ENCODE assay signal across 10 cellular contexts in the genomic region with DNA sequence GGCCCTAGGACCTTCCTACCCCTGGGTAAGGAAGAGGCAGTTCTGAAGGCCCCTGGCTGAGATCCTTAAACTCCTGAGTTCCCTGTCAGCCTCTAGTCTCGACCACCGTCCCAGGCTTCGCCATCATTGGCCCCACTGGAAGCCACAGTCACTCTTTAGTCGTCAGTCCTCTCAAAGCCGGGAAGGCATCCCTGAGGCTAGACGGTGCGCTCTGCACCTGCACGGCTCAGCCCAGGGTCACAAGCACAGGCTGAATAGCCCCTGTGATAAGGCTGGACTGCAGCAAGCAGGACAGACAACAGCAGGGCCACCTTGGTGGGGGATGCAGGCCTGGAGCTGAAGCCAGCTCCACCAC. TPM values are rescaled to one million over a fixed set of nuclear protein-coding genes. Genes with fewer than 3 reads are reported as not detected.
DNase-seq lines count a peak whose midpoint lies in the region; ATAC-seq and TF ChIP-seq lines count a peak whose summit lies in the region.
"Had no signal": no experiment of that assay in that cellular context is flagged by ENCODE, and none has a peak within 500 bp of the region (broad histone marks: within the 10 kb centered on the region; RNA-seq: fewer than 3 reads in every experiment).

No MANE protein-coding gene starts in this region.

- H3K36me3 ChIP-seq in duodenal mucosa (ENCODE audit: control insufficient read depth in 1 of 2, insufficient read depth in 2 of 2, low read length in 2 of 2), result no peaks in the 10 kb centered on the region
- peaks cover 0 to 6% (median 0%) of the 10 kb centered on the region in 3 experiments for H3K36me3 ChIP-seq in naive thymus-derived CD4-positive, alpha-beta T cell (ENCODE audit: control insufficient read depth in 2 of 3, insufficient read depth in 3 of 3, low read length in 3 of 3)
- no peaks in the 10 kb centered on the region for H3K36me3 ChIP-seq in transverse colon

- H3K4me1 ChIP-seq in duodenal mucosa (ENCODE audit: control insufficient read depth in 1 of 2, insufficient read depth in 2 of 2, low read length in 2 of 2) (peaks cover 25 to 28% of the 10 kb centered on the region in 2 donors), transverse colon (peaks cover 21 to 45% (median 30%) of the 10 kb centered on the region in 4 donors)
- peaks cover 14 to 21% of the 10 kb centered on the region in 2 donors for H3K4me1 ChIP-seq in naive thymus-derived CD4-positive, alpha-beta T cell (ENCODE audit: control insufficient read depth in 2 of 2, insufficient read depth in 2 of 2, low read length in 2 of 2)

- DNase-seq in activated T-cell treated with anti-CD3 and anti-CD28 coated beads, Interleukin-2, amount 50 U/mL, for 72 hours, result no peak
- DNase-seq in activated T-cell treated with anti-CD3 and anti-CD28 coated beads for 4 hours, result no peak
- DNase-seq in naive thymus-derived CD4-positive, alpha-beta T cell, result no peak
- DNase-seq in transverse colon, result no peak
- no peak for DNase-seq in GM19238 (ENCODE audit: insufficient read length, low spot score)
- DNase-seq in HEK293T (ENCODE audit: extremely low spot score), result no peak
- DNase-seq: Kasumi-1 had no signal

- peak overlapping the region; percentile 70 for H3K9ac ChIP-seq in duodenal mucosa (ENCODE audit: low read depth in 1 of 2, low read length in 2 of 2)

- no peaks in the 10 kb centered on the region for H3K9me3 ChIP-seq in duodenal mucosa (ENCODE audit: control insufficient read depth in 1 of 2, low read length in 2 of 2)
- no peaks in the 10 kb centered on the region for H3K9me3 ChIP-seq in naive thymus-derived CD4-positive, alpha-beta T cell (ENCODE audit: control insufficient read depth in 2 of 3, low read length in 3 of 3)
- no peaks in the 10 kb centered on the region for H3K9me3 ChIP-seq in transverse colon

- ATAC-seq in activated T-cell treated with anti-CD3 and anti-CD28 coated beads, Interleukin-2, amount 50 U/mL, for 72 hours (replicated peaks in 1 of 2), result no peak
- no peak for ATAC-seq in naive thymus-derived CD4-positive, alpha-beta T cell
- ATAC-seq in HG02798 (IDR thresholded peaks at IDR 0.05; ENCODE audit: poor library complexity, unreplicated experiment), result no peak
- ATAC-seq: Panc1 had no signal

- intact Hi-C loops in naive thymus-derived CD4-positive, alpha-beta T cell (cut with micrococcal nuclease), result loop anchor here (5.0 to 10.0 kb wide), 4 partner anchors 172 to 1047 kb away; partner anchors contain the start of genes KANSL1 (in 1 of the 2) and MAP3K14 (in 1 of the 2)
- intact Hi-C loops in transverse colon (cut with DNase I; ENCODE audit: low total_unique reads), result loop anchor here (10.0 kb wide), 1 partner anchor 960 kb away; the partner anchor contains the start of gene TMUB2

- H3K27ac ChIP-seq in duodenal mucosa (ENCODE audit: low read depth, low read length) (peak overlapping the region; percentile 73), transverse colon (peak overlapping the region; percentile 84 to 99 (median 92))
- peak overlapping the region; percentile 72 for H3K27ac ChIP-seq in naive thymus-derived CD4-positive, alpha-beta T cell (ENCODE audit: low read depth, low read length)

- no peak for TF ChIP-seq CTCF in transverse colon (IDR thresholded peaks at IDR 0.05)

- peak overlapping the region; percentile 60 to 66 for H3K4me3 ChIP-seq in duodenal mucosa (ENCODE audit: low read depth in 1 of 2, low read length in 2 of 2)
- no peak overlapping the region for H3K4me3 ChIP-seq in naive thymus-derived CD4-positive, alpha-beta T cell (ENCODE audit: low read length)
- H3K4me3 ChIP-seq in transverse colon, result peak overlapping the region in 1 of 4 donors; percentile 54

- no peak for TF ChIP-seq EP300 in transverse colon (IDR thresholded peaks at IDR 0.05; ENCODE audit: low read depth)

- H3K27me3 Mint-ChIP-seq in activated T-cell treated with anti-CD3 and anti-CD28 coated beads, Interleukin-2, amount 50 U/mL, for 72 hours (ENCODE audit: low read depth), result no peaks in the 10 kb centered on the region
- peaks cover 0 to 7% (median 0%) of the 10 kb centered on the region in 5 donors for H3K27me3 Mint-ChIP-seq in naive thymus-derived CD4-positive, alpha-beta T cell

- peaks cover 15 to 24% of the 10 kb centered on the region in 2 donors for H3K36me3 Mint-ChIP-seq in activated T-cell treated with anti-CD3 and anti-CD28 coated beads, Interleukin-2, amount 50 U/mL, for 72 hours (ENCODE audit: insufficient read depth in 2 of 2)
- peaks cover 0 to 11% (median 0%) of the 10 kb centered on the region in 5 donors for H3K36me3 Mint-ChIP-seq in naive thymus-derived CD4-positive, alpha-beta T cell

- CTCF ChIA-PET in naive thymus-derived CD4-positive, alpha-beta T cell (lab: Charles Lee), result interaction anchor here (0.6 to 3.5 kb wide), 3 partner anchors 9 to 52 kb away, joined by 3 to 12 read pairs (median 11); partner anchors contain the start of gene ACBD4
- CTCF ChIA-PET in HEK293T (lab: Yijun Ruan, JAX), result interaction anchor here (2.5 kb wide), 1 partner anchor 9 kb away, joined by 29 read pairs; the partner anchor contains the start of gene ACBD4

- POLR2A ChIA-PET in naive thymus-derived CD4-positive, alpha-beta T cell (lab: Charles Lee), result interaction anchor here (0.9 to 10.7 kb wide), 5 partner anchors 11 to 87 kb away, joined by 3 to 232 read pairs (median 13); partner anchors contain the start of genes ACBD4, HEXIM2 and PLCD3
- POLR2A ChIA-PET in HEK293T (lab: Yijun Ruan, JAX), result interaction anchor here (1.8 to 8.6 kb wide), 2 partner anchors 16 to 53 kb away, joined by 5 to 345 read pairs; partner anchors contain the start of gene HEXIM2

- 78% methylated on average over 6 of the region's 8 CpGs; no CpG with 5 or more reads in 1 of the 2 donors for WGBS in transverse colon (ENCODE audit: low coverage in 1 of 2), 2 donors

- H3K27me3 ChIP-seq in duodenal mucosa (ENCODE audit: control insufficient read depth in 1 of 2, insufficient read depth in 2 of 2, low read length in 2 of 2) (no peaks in the 10 kb centered on the region), transverse colon (no peaks in the 10 kb centered on the region)
- H3K27me3 ChIP-seq in naive thymus-derived CD4-positive, alpha-beta T cell (ENCODE audit: control insufficient read depth in 2 of 2, insufficient read depth in 2 of 2, low read length in 2 of 2), result no peaks in the 10 kb centered on the region

- peak overlapping the region; percentile 60 to 69 for H3K4me3 Mint-ChIP-seq in activated T-cell treated with anti-CD3 and anti-CD28 coated beads, Interleukin-2, amount 50 U/mL, for 72 hours
- peak overlapping the region; percentile 39 to 99 (median 71) for H3K4me3 Mint-ChIP-seq in naive thymus-derived CD4-positive, alpha-beta T cell

- H3K4me1 Mint-ChIP-seq in activated T-cell treated with anti-CD3 and anti-CD28 coated beads, Interleukin-2, amount 50 U/mL, for 72 hours (ENCODE audit: low read depth), result peaks cover 27% of the 10 kb centered on the region
- H3K4me1 Mint-ChIP-seq in naive thymus-derived CD4-positive, alpha-beta T cell, result peaks cover 8 to 65% (median 52%) of the 10 kb centered on the region in 7 donors

- TF ChIP-seq POLR2A in transverse colon (IDR thresholded peaks at IDR 0.05), result no peak

- no peaks in the 10 kb centered on the region for H3K9me3 Mint-ChIP-seq in activated T-cell treated with anti-CD3 and anti-CD28 coated beads, Interleukin-2, amount 50 U/mL, for 72 hours
- peaks cover 0 to 13% (median 0%) of the 10 kb centered on the region in 11 donors for H3K9me3 Mint-ChIP-seq in naive thymus-derived CD4-positive, alpha-beta T cell

- in situ Hi-C loops in transverse colon (cut with MboI; ENCODE audit: low pct_ligation_motif_present in 1 of 4, low pct_unique_long_range_greater_than_20kb in 1 of 4, low sequenced_read_pairs in 3 of 4), result no loop called here

- H3K27ac Mint-ChIP-seq in activated T-cell treated with anti-CD3 and anti-CD28 coated beads, Interleukin-2, amount 50 U/mL, for 72 hours, result no peak overlapping the region
- H3K27ac Mint-ChIP-seq in naive thymus-derived CD4-positive, alpha-beta T cell, result peak overlapping the region in 6 of 9 donors; percentile 13 to 78 (median 64)

TF ChIP-seq in HEK293T, 16 proteins besides CTCF, POLR2A, EP300 and RAD21 (continues in another document):
- no peak for TF ChIP-seq ARNT (IDR thresholded peaks at IDR 0.05)
- TF ChIP-seq CTBP1 (IDR thresholded peaks at IDR 0.05; ENCODE audit: borderline replicate concordance), result no peak
- no peak for TF ChIP-seq FOXA1 (IDR thresholded peaks at IDR 0.05)
- TF ChIP-seq FOXM1 (IDR thresholded peaks at IDR 0.05; ENCODE audit: borderline replicate concordance), result no peak
- TF ChIP-seq L3MBTL2 (conservative IDR thresholded peaks at IDR 0.05), result no peak
- no peak for TF ChIP-seq HDGF (IDR thresholded peaks at IDR 0.05; ENCODE audit: borderline replicate concordance)
- no peak for TF ChIP-seq ZNF384 (IDR thresholded peaks at IDR 0.05)
- TF ChIP-seq LEF1 (IDR thresholded peaks at IDR 0.05; ENCODE audit: borderline replicate concordance), result no peak

RNA-seq across cellular contexts. Expression of gene HEXIM1, which starts 3.3 kb away (rescaled TPM):
- total RNA-seq in activated T-cell treated with anti-CD3 and anti-CD28 coated beads, Interleukin-2, amount 50 U/mL, for 72 hours, result 10 to 100 TPM; 58.0 to 63.3 TPM
- 10 to 100 TPM; 28.5 to 41.3 (median 37.6) TPM for total RNA-seq in naive thymus-derived CD4-positive, alpha-beta T cell
- polyA plus RNA-seq in naive thymus-derived CD4-positive, alpha-beta T cell, result 1 to 10 TPM; 5.1 to 6.1 TPM
- 10 to 100 TPM; 38.0 to 54.9 (median 42.6) TPM for total RNA-seq in transverse colon

RNA-seq across cellular contexts. Expression of gene ACBD4, which starts 9.5 kb away (rescaled TPM):
- 10 to 100 TPM; 17.9 to 20.1 TPM for total RNA-seq in activated T-cell treated with anti-CD3 and anti-CD28 coated beads, Interleukin-2, amount 50 U/mL, for 72 hours
- 10 to 100 TPM; 17.9 to 59.5 (median 31.3) TPM for total RNA-seq in naive thymus-derived CD4-positive, alpha-beta T cell
- 10 to 100 TPM; 12.3 to 13.9 TPM for polyA plus RNA-seq in naive thymus-derived CD4-positive, alpha-beta T cell
- total RNA-seq in transverse colon, result 10 to 100 TPM; 24.9 to 96.1 (median 38.6) TPM

RNA-seq across cellular contexts. Expression of gene PLCD3, which starts 12.7 kb away (rescaled TPM):
- total RNA-seq in activated T-cell treated with anti-CD3 and anti-CD28 coated beads, Interleukin-2, amount 50 U/mL, for 72 hours, result 1 to 10 TPM; 3.1 to 4.5 TPM
- total RNA-seq in naive thymus-derived CD4-positive, alpha-beta T cell, result 1 to 10 TPM; 2.0 to 5.1 (median 3.2) TPM
- polyA plus RNA-seq in naive thymus-derived CD4-positive, alpha-beta T cell, result under 1 TPM in 1 of 2 donors, not detected in 1; 0.21 TPM
- total RNA-seq in transverse colon, result 100 to 1,000 TPM; 157 to 369 (median 335) TPM

RNA-seq across cellular contexts. Expression of gene HEXIM2, which starts 16.7 kb away (rescaled TPM):
- total RNA-seq in activated T-cell treated with anti-CD3 and anti-CD28 coated beads, Interleukin-2, amount 50 U/mL, for 72 hours, result 10 to 100 TPM; 12.5 to 13.0 TPM
- 1 to 10 TPM; 2.2 to 8.2 (median 3.4) TPM for total RNA-seq in naive thymus-derived CD4-positive, alpha-beta T cell
- 1 to 10 TPM; 2.4 to 3.2 TPM for polyA plus RNA-seq in naive thymus-derived CD4-positive, alpha-beta T cell
- 10 to 100 TPM in 1 of 4 donors, 1 to 10 TPM in 3; 1.2 to 10.8 (median 5.9) TPM for total RNA-seq in transverse colon

Comparison
In these comparisons a context has a peak if more than half of its experiments do, and no peak if none do; other contexts are left out.
1. RNA of gene PLCD3, which starts 12.7 kb away (total RNA-seq): 157 to 369 TPM in transverse colon; 3.1 to 4.5 TPM in activated T-cell treated with anti-CD3 and anti-CD28 coated beads, Interleukin-2, amount 50 U/mL, for 72 hours and 2.0 to 5.1 TPM in naive thymus-derived CD4-positive, alpha-beta T cell; every median in the first group is over 10 times any median in the second.
2. Peak in every context shown above with its lines, with median percentiles within 50 percentile points of each other: H3K27ac ChIP-seq.